In genomic region chr2:37324536-37324785, GRCh38 we compare ENCODE assay signal across 8 cellular contexts. TPM values are rescaled to one million over a fixed set of nuclear protein-coding genes. Genes with fewer than 3 reads are reported as not detected.
DNase-seq lines count a peak whose midpoint lies in the region; ATAC-seq and TF ChIP-seq lines count a peak whose summit lies in the region.

No MANE protein-coding gene starts in this region.

- H3K4me3 ChIP-seq in fibroblast of villous mesenchyme (ENCODE audit: low read depth, low read length) (peak overlapping the region; percentile 86), parathyroid adenoma (ENCODE audit: low read depth, low read length) (no peak overlapping the region)

- H3K4me2 ChIP-seq in parathyroid adenoma (ENCODE audit: low read length) = no peak overlapping the region

- H3K36me3 ChIP-seq in parathyroid adenoma (ENCODE audit: control insufficient read depth, insufficient read depth, low read length) = no peaks in the 10 kb centered on the region

- DNase-seq in ACHN = peak; percentile 83
- peak; percentile 59 for DNase-seq in T-helper 9 cell
- peak; percentile 78 for DNase-seq in fibroblast of villous mesenchyme (ENCODE audit: low read depth)
- no peak for DNase-seq in DMS79 treated with DMSO at 0.1 percent for 48 hours (lab: John Stamatoyannopoulos, UW)

- no peaks in the 10 kb centered on the region for H3K27me3 ChIP-seq in parathyroid adenoma (ENCODE audit: control insufficient read depth, insufficient read depth, low read length)

- no peak overlapping the region for H3K27ac ChIP-seq in parathyroid adenoma

- TF ChIP-seq CTCF in fibroblast of villous mesenchyme (IDR thresholded peaks at IDR 0.05; ENCODE audit: insufficient read depth, low read depth, low read length) (no peak), parathyroid adenoma (IDR thresholded peaks at IDR 0.05) (no peak)

- H3K4me1 ChIP-seq in parathyroid adenoma = peaks cover 3% of the 10 kb centered on the region

- H2AFZ ChIP-seq in parathyroid adenoma = peak overlapping the region; percentile 80

- no peak overlapping the region for H3K9ac ChIP-seq in parathyroid adenoma

- in situ Hi-C loops in ACHN (cut with HindIII; ENCODE audit: low pct_ligation_motif_present, low pct_unique_long_range_greater_than_20kb, low sequenced_read_pairs) = no loop called here

- ATAC-seq in GM21825 (IDR thresholded peaks at IDR 0.05; ENCODE audit: unreplicated experiment) = peak; percentile 62
- no peak for ATAC-seq in GM19455 (IDR thresholded peaks at IDR 0.05; ENCODE audit: unreplicated experiment)
- no peak for ATAC-seq in HG03571 (IDR thresholded peaks at IDR 0.05; ENCODE audit: unreplicated experiment)

- no peaks in the 10 kb centered on the region for H3K9me3 ChIP-seq in parathyroid adenoma (ENCODE audit: control insufficient read depth, low read length)

- no peaks in the 10 kb centered on the region for H3K79me2 ChIP-seq in parathyroid adenoma

RNA-seq across cellular contexts. Expression of gene PRKD3, which starts 0.2 kb away (rescaled TPM):
- 59.9 and 85.9 TPM in 2 replicates for total RNA-seq in fibroblast of villous mesenchyme

RNA-seq across cellular contexts. Expression of gene QPCT, which starts 20.0 kb away (rescaled TPM):
- 27.1 and 47.5 TPM in 2 replicates for total RNA-seq in fibroblast of villous mesenchyme
